1 cellular context compared by ENCODE assay signal in the genomic region with DNA sequence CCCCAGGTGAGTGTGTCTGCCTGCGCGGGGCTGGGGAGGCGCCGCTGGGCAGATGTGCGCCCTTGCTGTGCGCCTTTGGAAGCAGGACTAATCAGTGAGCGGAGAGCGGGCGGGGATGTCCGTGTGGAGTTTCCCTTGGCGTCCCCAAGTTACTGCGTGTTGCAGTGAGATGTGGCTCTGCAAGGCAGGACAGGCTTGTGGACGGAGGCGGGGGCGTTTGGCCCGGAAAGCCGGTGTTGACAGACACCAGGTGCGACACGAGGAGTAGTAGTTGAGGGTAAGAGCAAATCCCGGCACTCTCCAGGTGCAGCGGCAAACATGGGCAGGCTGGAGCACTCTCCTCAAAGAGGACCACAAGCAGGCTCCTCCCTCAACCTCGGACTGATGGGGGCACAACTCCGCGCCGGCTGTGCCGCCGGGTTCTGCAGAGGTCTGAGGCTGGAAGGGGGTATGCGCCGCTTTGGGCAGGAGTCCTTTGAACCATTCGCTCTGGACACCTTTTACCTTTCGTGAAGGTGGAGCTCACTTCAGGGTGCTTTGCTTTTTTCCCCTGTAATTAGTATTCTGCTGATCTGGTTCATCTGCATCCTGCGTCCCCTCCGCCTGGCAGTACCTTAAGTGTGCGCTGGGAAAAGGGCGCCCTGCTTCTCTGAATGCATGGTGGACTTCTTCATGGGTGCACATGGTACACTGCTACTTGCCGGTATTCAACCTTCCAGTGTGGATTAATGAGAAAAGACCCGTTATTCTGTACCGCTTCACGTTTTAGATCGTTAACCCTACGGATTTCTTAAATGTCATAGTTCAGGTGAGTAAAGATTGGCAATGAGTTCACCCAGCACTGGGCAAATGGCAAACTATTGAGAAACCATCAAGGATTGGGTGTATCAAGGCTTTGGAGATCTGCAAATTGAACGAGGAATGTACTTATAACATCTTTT.
TF ChIP-seq lines count a peak whose summit lies in the region.

No MANE protein-coding gene starts in this region.

TF ChIP-seq in H1, 55 proteins besides CTCF, POLR2A, EP300 and RAD21:
- TF ChIP-seq RBBP5 (IDR thresholded peaks at IDR 0.05; ENCODE audit: borderline replicate concordance, low read depth, low read length) (peak; percentile 76), SUZ12 (IDR thresholded peaks at IDR 0.05; ENCODE audit: low read length) (peak; percentile 55; the same call in 1 of the 2 replicates), HDAC2 (IDR thresholded peaks at IDR 0.05; ENCODE audit: borderline replicate concordance in 1 of 2, low read depth in 2 of 2, low read length in 2 of 2) (peak in 1 of 2 experiments; percentile 43; a peak in 1 of 4 replicates), PHF8 (conservative IDR thresholded peaks at IDR 0.05; ENCODE audit: low read depth, low read length) (peak; percentile 2; the same call in 1 of the 2 replicates), ASH2L (IDR thresholded peaks at IDR 0.05; ENCODE audit: low read length) (peak; percentile 91), RNF2 (IDR thresholded peaks at IDR 0.05; ENCODE audit: borderline replicate concordance, low read depth, low read length, missing control alignments, poor library complexity, severe bottlenecking) (peak; percentile 39), CTBP2 (IDR thresholded peaks at IDR 0.05; ENCODE audit: borderline replicate concordance, insufficient read depth, insufficient read length, low read length) (peak; percentile 40), TAF1 (IDR thresholded peaks at IDR 0.05; ENCODE audit: low read depth, low read length) (0 out of 2 replicates have a peak, but pooled peaks have one; percentile 22), SAP30 (IDR thresholded peaks at IDR 0.05; ENCODE audit: insufficient read depth, insufficient replicate concordance, low read length) (peak; percentile 72), KDM4A (IDR thresholded peaks at IDR 0.05; ENCODE audit: low read depth, low read length, severe bottlenecking) (no peak), SIN3A (conservative IDR thresholded peaks at IDR 0.05 in 1 of 2, IDR thresholded peaks at IDR 0.05 in 1 of 2; ENCODE audit: low read depth in 1 of 2, low read length in 2 of 2) (peak in 1 of 2 experiments; percentile 33; a peak in 1 of 4 replicates), SP4 (IDR thresholded peaks at IDR 0.05; ENCODE audit: low read length) (no peak), CREB1 (IDR thresholded peaks at IDR 0.05) (peak; percentile 27; the same call in 1 of the 2 replicates), CHD1 (IDR thresholded peaks at IDR 0.05; ENCODE audit: low read depth, low read length) (no peak), EGR1 (IDR thresholded peaks at IDR 0.05; ENCODE audit: borderline replicate concordance, low read depth, low read length) (peak; percentile 73; the same call in 1 of the 2 replicates), TCF12 (IDR thresholded peaks at IDR 0.05; ENCODE audit: low read depth, low read length) (no peak)
- TF ChIP-seq, protein P1, sequence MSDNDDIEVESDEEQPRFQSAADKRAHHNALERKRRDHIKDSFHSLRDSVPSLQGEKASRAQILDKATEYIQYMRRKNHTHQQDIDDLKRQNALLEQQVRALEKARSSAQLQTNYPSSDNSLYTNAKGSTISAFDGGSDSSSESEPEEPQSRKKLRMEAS (IDR thresholded peaks at IDR 0.05) = peak; percentile 80
- TF ChIP-seq, protein P2, sequence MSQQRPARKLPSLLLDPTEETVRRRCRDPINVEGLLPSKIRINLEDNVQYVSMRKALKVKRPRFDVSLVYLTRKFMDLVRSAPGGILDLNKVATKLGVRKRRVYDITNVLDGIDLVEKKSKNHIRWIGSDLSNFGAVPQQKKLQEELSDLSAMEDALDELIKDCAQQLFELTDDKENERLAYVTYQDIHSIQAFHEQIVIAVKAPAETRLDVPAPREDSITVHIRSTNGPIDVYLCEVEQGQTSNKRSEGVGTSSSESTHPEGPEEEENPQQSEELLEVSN (IDR thresholded peaks at IDR 0.05) = peak; percentile 70; the same call in 1 of the 2 replicates
